ENCODE assay signal across 8 cellular contexts in the genomic region with DNA sequence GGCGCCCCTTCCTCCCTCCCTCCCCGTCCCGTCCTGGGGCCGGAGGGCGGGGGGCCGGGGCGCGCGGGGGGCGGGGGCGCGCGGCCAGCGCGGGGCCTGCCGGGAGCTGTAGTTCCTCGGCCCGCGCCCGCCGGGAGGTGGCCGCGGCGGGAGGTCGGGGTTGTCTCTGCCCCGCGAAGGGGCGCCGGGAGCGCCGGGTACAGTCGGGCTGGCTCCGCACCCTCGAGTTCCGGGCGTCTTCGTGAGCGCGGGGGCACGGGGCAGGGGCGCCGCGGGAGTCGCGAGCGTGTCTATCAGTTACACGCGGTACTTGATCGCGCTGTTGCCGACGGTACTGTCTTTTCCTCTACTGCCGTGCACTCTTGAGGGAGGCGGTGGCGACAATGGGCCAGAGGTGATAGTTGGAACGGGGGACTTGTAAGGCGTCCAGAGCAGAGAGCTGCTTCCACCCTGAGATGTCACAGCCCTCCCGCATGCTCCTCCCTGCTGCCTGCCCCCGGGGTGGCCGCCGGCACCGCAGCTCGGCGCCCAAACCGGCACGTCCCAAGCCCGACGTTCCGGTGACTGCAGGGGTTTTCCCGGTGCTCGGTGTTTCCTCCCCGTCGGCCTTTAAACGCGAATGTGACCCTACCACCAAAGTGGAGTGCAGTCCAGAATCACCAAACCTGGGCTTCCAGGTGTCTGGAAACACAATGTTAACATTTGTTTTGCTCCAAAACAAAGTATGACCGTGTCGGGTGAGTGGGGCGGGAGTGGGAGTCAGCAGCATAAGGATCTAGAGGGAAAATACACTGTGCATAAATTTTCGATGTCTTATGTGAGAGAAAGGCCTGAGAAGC. TPM values are rescaled to one million over a fixed set of nuclear protein-coding genes. Genes with fewer than 3 reads are reported as not detected.
DNase-seq lines count a peak whose midpoint lies in the region; ATAC-seq and TF ChIP-seq lines count a peak whose summit lies in the region.

TSS of gene PRKD3 (minus strand) at position 48 of the 839 bp plus-strand sequence. CDS start 8,309 bp downstream, outside the sequence.

- peaks cover 31% of the 10 kb centered on the region for H3K27me3 Mint-ChIP-seq in activated CD4-positive, alpha-beta memory T cell treated with anti-CD3 and anti-CD28 coated beads, Interleukin-2, amount 10 ng/mL, durations not matched to agents 7 days and 5 days

- H3K27ac Mint-ChIP-seq in activated CD4-positive, alpha-beta memory T cell treated with anti-CD3 and anti-CD28 coated beads, Interleukin-2, amount 10 ng/mL, durations not matched to agents 7 days and 5 days = peak within 1 kb of the TSS; percentile 72

- TF ChIP-seq CTCF in 22Rv1 (IDR thresholded peaks at IDR 0.05) = no peak; the same call in 1 of the 2 replicates

- peaks cover 32% of the 10 kb centered on the region for H3K4me1 Mint-ChIP-seq in activated CD4-positive, alpha-beta memory T cell treated with anti-CD3 and anti-CD28 coated beads, Interleukin-2, amount 10 ng/mL, durations not matched to agents 7 days and 5 days

- peak within 1 kb of the TSS; percentile 92 for H3K4me3 Mint-ChIP-seq in activated CD4-positive, alpha-beta memory T cell treated with anti-CD3 and anti-CD28 coated beads, Interleukin-2, amount 10 ng/mL, durations not matched to agents 7 days and 5 days

- peaks cover 9% of the 10 kb centered on the region for H3K36me3 Mint-ChIP-seq in activated CD4-positive, alpha-beta memory T cell treated with anti-CD3 and anti-CD28 coated beads, Interleukin-2, amount 10 ng/mL, durations not matched to agents 7 days and 5 days (ENCODE audit: low read depth)

- DNase-seq in NCI-H345 (lab: John Stamatoyannopoulos, UW) (peak; percentile 74), lung microvascular endothelial cell (ENCODE audit: low read depth in 2 of 2) (peak; percentile 72 to 75)
- DNase-seq in activated CD4-positive, alpha-beta memory T cell treated with anti-CD3 and anti-CD28 coated beads, Interleukin-2, amount 10 ng/mL, durations not matched to agents 7 days and 5 days = peak; percentile 75
- DNase-seq in effector CD4-positive, alpha-beta T cell = peak; percentile 30
- peak; percentile 29 for DNase-seq in stimulated activated CD8-positive, alpha-beta memory T cell treated with anti-CD3 and anti-CD28 coated beads, Interleukin-15, amount 100 ng/mL, for 24 hours (ENCODE audit: low read depth)

- CTCF ChIA-PET in activated CD4-positive, alpha-beta memory T cell treated with anti-CD3 and anti-CD28 coated beads, Interleukin-2, amount 10 ng/mL, durations not matched to agents 7 days and 5 days (lab: Charles Lee) = no interaction called here

- H3K27ac ChIP-seq in 22Rv1 = peak within 1 kb of the TSS; percentile 10

- ATAC-seq in GM18498 (IDR thresholded peaks at IDR 0.05; ENCODE audit: unreplicated experiment) (peak; percentile 80), HG02943 (IDR thresholded peaks at IDR 0.05; ENCODE audit: low read depth, unreplicated experiment) (peak; percentile 69)

- POLR2A ChIA-PET in activated CD4-positive, alpha-beta memory T cell treated with anti-CD3 and anti-CD28 coated beads, Interleukin-2, amount 10 ng/mL, durations not matched to agents 7 days and 5 days (lab: Charles Lee) = interaction anchor here (1.0 to 1.8 kb wide), 5 partner anchors 50 to 359 kb away, joined by 3 to 6 read pairs (median 3); partner anchors contain the start of genes CEBPZOS and STRN

- H3K9me3 Mint-ChIP-seq in activated CD4-positive, alpha-beta memory T cell treated with anti-CD3 and anti-CD28 coated beads, Interleukin-2, amount 10 ng/mL, durations not matched to agents 7 days and 5 days = no peaks in the 10 kb centered on the region

RNA-seq across cellular contexts. Expression of gene PRKD3, which starts in this region (rescaled TPM):
- total RNA-seq in activated CD4-positive, alpha-beta memory T cell treated with anti-CD3 and anti-CD28 coated beads, Interleukin-2, amount 10 ng/mL, durations not matched to agents 7 days and 5 days = 10 to 100 TPM; 19.3 to 20.6 TPM
- 48.4 and 51.0 TPM in 2 replicates for total RNA-seq in lung microvascular endothelial cell

Comparison
In these comparisons a context has a peak if more than half of its experiments do, and no peak if none do; other contexts are left out.
1. Peak in every context shown above with its lines: DNase-seq, ATAC-seq and H3K27ac ChIP-seq.